In genomic region chr15:81530271-81530670, GRCh38 we compare ENCODE assay signal across 18 cellular contexts.
"Had no signal": no experiment of that assay in that cellular context is flagged by ENCODE, and none has a peak within 500 bp of the region (broad histone marks: within the 10 kb centered on the region; RNA-seq: fewer than 3 reads in every experiment).

No MANE protein-coding gene starts in this region.

- H3K4me1 Mint-ChIP-seq: activated CD4-positive, alpha-beta T cell treated with anti-CD3 and anti-CD28 coated beads, Interleukin-2, amount 10 ng/mL, durations not matched to agents 7 days and 5 days; activated naive CD4-positive, alpha-beta T cell treated with anti-CD3 and anti-CD28 coated beads, Interleukin-2, amount 50 U/mL, for 24 hours; central memory CD8-positive, alpha-beta T cell; stimulated activated naive B cell treated with anti-CD40 and anti-IgM and Interleukin-4, amounts not matched to agents 10 μg/mL and 1 μg/mL and 100 μg/mL, for 72 hours had no signal

- H3K36me3 ChIP-seq: pancreas, spleen, tibial nerve had no signal

- H3K9me3 Mint-ChIP-seq: activated CD4-positive, alpha-beta T cell treated with anti-CD3 and anti-CD28 coated beads, Interleukin-2, amount 10 ng/mL, durations not matched to agents 7 days and 5 days; activated naive CD4-positive, alpha-beta T cell treated with anti-CD3 and anti-CD28 coated beads, Interleukin-2, amount 50 U/mL, for 24 hours; activated T-helper 2 cell treated with anti-CD3 and anti-CD28 coated beads, Interferon-gamma antibody, Interleukin-2, Interleukin-4, amounts not matched to agents 10 μg/mL and 5 μg/mL and 100 μg/mL, durations not matched to agents 14 hours and 24 hours and 36 hours; central memory CD8-positive, alpha-beta T cell; stimulated activated naive B cell treated with anti-CD40 and anti-IgM and Interleukin-4, amounts not matched to agents 10 μg/mL and 1 μg/mL and 100 μg/mL, for 72 hours; T-helper 1 cell treated with Interleukin-12 subunit alpha and Interleukin-12 subunit beta and Interleukin-4 antibody, amounts not matched to agents 30 μg/mL and 1 μg/mL, for 36 hours had no signal

- ATAC-seq: body of pancreas; left lobe of liver; pancreas; stimulated activated naive B cell treated with anti-CD40 and anti-IgM and Interleukin-4, amounts not matched to agents 10 μg/mL and 1 μg/mL and 100 μg/mL, for 72 hours had no signal

- H3K36me3 Mint-ChIP-seq: activated naive CD4-positive, alpha-beta T cell treated with anti-CD3 and anti-CD28 coated beads, Interleukin-2, amount 50 U/mL, for 24 hours; stimulated activated naive B cell treated with anti-CD40 and anti-IgM and Interleukin-4, amounts not matched to agents 10 μg/mL and 1 μg/mL and 100 μg/mL, for 72 hours had no signal

- H3K27ac ChIP-seq: body of pancreas, pancreas, spleen, tibial nerve had no signal

- DNase-seq: activated CD4-positive, alpha-beta T cell treated with anti-CD3 and anti-CD28 coated beads, Interleukin-2, amount 10 ng/mL, durations not matched to agents 7 days and 5 days; activated CD4-positive, CD25-positive, alpha-beta regulatory T cell; activated T-cell treated with anti-CD3 and anti-CD28 coated beads for 4 hours; amniotic stem cell; body of pancreas; cortex of kidney; effector CD8-positive, alpha-beta T cell; erythroblast; pancreas; spleen; stimulated activated CD4-positive, alpha-beta T cell treated with anti-CD3 and anti-CD28 coated beads, Interleukin-2, amount 100 ng/mL, for 24 hours; stimulated activated naive B cell treated with anti-CD40 and anti-IgM and Interleukin-4, amounts not matched to agents 10 μg/mL and 1 μg/mL and 100 μg/mL, for 72 hours had no signal

- H3K4me3 ChIP-seq: body of pancreas, pancreas, spleen, tibial nerve had no signal

- H3K27me3 Mint-ChIP-seq: stimulated activated naive B cell treated with anti-CD40 and anti-IgM and Interleukin-4, amounts not matched to agents 10 μg/mL and 1 μg/mL and 100 μg/mL, for 72 hours had no signal

- H3K4me3 Mint-ChIP-seq: activated CD4-positive, alpha-beta T cell treated with anti-CD3 and anti-CD28 coated beads, Interleukin-2, amount 10 ng/mL, durations not matched to agents 7 days and 5 days; activated naive CD4-positive, alpha-beta T cell treated with anti-CD3 and anti-CD28 coated beads, Interleukin-2, amount 50 U/mL, for 24 hours; central memory CD8-positive, alpha-beta T cell; stimulated activated naive B cell treated with anti-CD40 and anti-IgM and Interleukin-4, amounts not matched to agents 10 μg/mL and 1 μg/mL and 100 μg/mL, for 72 hours; T-helper 1 cell treated with Interleukin-12 subunit alpha and Interleukin-12 subunit beta and Interleukin-4 antibody, amounts not matched to agents 30 μg/mL and 1 μg/mL, for 36 hours had no signal

- H3K27me3 ChIP-seq: body of pancreas, pancreas, tibial nerve had no signal

- H3K4me1 ChIP-seq: body of pancreas, spleen had no signal

- H3K9me3 ChIP-seq: body of pancreas, pancreas, tibial nerve had no signal

- H3K27ac Mint-ChIP-seq: activated CD4-positive, alpha-beta T cell treated with anti-CD3 and anti-CD28 coated beads, Interleukin-2, amount 10 ng/mL, durations not matched to agents 7 days and 5 days; activated naive CD4-positive, alpha-beta T cell treated with anti-CD3 and anti-CD28 coated beads, Interleukin-2, amount 50 U/mL, for 24 hours; activated T-helper 2 cell treated with anti-CD3 and anti-CD28 coated beads, Interferon-gamma antibody, Interleukin-2, Interleukin-4, amounts not matched to agents 10 μg/mL and 5 μg/mL and 100 μg/mL, durations not matched to agents 14 hours and 24 hours and 36 hours; stimulated activated naive B cell treated with anti-CD40 and anti-IgM and Interleukin-4, amounts not matched to agents 10 μg/mL and 1 μg/mL and 100 μg/mL, for 72 hours; T-helper 1 cell treated with Interleukin-12 subunit alpha and Interleukin-12 subunit beta and Interleukin-4 antibody, amounts not matched to agents 30 μg/mL and 1 μg/mL, for 36 hours had no signal
